Comparison of ENCODE assay signal across 1 cellular context in the genomic region with DNA sequence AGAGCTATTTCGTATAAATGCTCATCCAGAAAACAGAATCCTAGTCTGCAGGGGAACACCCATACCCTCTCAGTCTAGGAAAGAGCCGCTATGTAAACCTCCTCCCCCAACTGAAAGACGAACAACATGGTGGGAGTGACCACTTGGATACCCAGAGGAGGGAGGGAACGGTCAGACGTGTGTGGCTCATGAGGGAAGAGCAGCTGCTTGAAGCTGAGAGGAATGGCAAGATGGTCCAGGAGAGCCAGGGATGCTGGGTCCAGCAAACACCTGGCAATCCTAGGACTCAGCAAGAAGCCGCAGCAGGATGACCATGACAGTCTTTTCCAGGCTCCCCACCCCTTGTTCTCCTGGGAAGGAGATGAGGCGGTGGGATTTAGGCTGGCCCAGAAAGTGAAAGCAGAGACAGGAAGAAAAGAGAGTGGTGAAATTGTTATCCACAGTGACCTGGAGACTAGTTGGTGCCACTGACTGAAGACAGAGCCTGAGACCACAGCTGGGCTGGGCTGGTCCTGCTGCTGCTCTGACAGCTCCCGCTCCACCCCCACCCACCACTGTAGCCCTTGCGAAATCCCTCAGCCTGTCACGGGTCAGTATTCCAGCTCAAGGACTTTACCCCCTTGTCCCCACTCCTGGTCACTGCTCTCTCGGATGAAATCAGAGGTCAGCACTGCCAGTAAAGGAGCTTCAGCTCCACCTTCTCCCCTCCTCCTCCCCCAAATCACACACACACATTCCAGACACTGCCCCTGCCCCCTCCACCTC.
TF ChIP-seq lines count a peak whose summit lies in the region.

No MANE protein-coding gene starts in this region.

TF ChIP-seq in HepG2, 621 proteins besides CTCF, POLR2A, EP300 and RAD21 (continued from another document and continues in another):
- TF ChIP-seq, protein P1, sequence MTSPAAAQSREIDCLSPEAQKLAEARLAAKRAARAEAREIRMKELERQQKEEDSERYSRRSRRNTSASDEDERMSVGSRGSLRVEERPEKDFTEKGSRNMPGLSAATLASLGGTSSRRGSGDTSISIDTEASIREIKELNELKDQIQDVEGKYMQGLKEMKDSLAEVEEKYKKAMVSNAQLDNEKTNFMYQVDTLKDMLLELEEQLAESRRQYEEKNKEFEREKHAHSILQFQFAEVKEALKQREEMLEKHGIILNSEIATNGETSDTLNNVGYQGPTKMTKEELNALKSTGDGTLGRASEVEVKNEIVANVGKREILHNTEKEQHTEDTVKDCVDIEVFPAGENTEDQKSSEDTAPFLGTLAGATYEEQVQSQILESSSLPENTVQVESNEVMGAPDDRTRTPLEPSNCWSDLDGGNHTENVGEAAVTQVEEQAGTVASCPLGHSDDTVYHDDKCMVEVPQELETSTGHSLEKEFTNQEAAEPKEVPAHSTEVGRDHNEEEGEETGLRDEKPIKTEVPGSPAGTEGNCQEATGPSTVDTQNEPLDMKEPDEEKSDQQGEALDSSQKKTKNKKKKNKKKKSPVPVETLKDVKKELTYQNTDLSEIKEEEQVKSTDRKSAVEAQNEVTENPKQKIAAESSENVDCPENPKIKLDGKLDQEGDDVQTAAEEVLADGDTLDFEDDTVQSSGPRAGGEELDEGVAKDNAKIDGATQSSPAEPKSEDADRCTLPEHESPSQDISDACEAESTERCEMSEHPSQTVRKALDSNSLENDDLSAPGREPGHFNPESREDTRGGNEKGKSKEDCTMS (CRISPR knock-in tag; conservative IDR thresholded peaks at IDR 0.05), result no peak
- TF ChIP-seq, protein P2, sequence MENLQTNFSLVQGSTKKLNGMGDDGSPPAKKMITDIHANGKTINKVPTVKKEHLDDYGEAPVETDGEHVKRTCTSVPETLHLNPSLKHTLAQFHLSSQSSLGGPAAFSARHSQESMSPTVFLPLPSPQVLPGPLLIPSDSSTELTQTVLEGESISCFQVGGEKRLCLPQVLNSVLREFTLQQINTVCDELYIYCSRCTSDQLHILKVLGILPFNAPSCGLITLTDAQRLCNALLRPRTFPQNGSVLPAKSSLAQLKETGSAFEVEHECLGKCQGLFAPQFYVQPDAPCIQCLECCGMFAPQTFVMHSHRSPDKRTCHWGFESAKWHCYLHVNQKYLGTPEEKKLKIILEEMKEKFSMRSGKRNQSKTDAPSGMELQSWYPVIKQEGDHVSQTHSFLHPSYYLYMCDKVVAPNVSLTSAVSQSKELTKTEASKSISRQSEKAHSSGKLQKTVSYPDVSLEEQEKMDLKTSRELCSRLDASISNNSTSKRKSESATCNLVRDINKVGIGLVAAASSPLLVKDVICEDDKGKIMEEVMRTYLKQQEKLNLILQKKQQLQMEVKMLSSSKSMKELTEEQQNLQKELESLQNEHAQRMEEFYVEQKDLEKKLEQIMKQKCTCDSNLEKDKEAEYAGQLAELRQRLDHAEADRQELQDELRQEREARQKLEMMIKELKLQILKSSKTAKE (CRISPR knock-in tag; IDR thresholded peaks at IDR 0.05; ENCODE audit: borderline replicate concordance), result peak; percentile 75; the same call in 1 of the 2 replicates
- TF ChIP-seq NR1H2 (CRISPR knock-in tag; IDR thresholded peaks at IDR 0.05; ENCODE audit: borderline replicate concordance, low read depth) (no peak), PLRG1 (conservative IDR thresholded peaks at IDR 0.05) (no peak), AGO2 (optimal IDR thresholded peaks at IDR 0.05; ENCODE audit: low read depth, low read length) (no peak), ZNF224 (CRISPR knock-in tag; IDR thresholded peaks at IDR 0.05) (no peak), ZNF572 (CRISPR knock-in tag; IDR thresholded peaks at IDR 0.05) (no peak), ZFP37 (CRISPR knock-in tag; IDR thresholded peaks at IDR 0.05; ENCODE audit: borderline replicate concordance) (no peak), HDAC1 (CRISPR knock-in tag; IDR thresholded peaks at IDR 0.05) (peak; percentile 97), KDM1A (CRISPR knock-in tag; IDR thresholded peaks at IDR 0.05) (peak; percentile 89), KLF12 (CRISPR knock-in tag; IDR thresholded peaks at IDR 0.05; ENCODE audit: borderline replicate concordance) (no peak), ZNF12 (CRISPR knock-in tag; IDR thresholded peaks at IDR 0.05) (peak; percentile 27), ZNF441 (CRISPR knock-in tag; IDR thresholded peaks at IDR 0.05; ENCODE audit: borderline replicate concordance) (peak; percentile 77; the same call in 1 of the 2 replicates), ZNF484 (CRISPR knock-in tag; IDR thresholded peaks at IDR 0.05; ENCODE audit: borderline replicate concordance, low read depth) (no peak), ZFP41 (CRISPR knock-in tag; IDR thresholded peaks at IDR 0.05; ENCODE audit: borderline replicate concordance) (no peak), ZBTB42 (CRISPR knock-in tag; IDR thresholded peaks at IDR 0.05) (no peak), SRSF4 (IDR thresholded peaks at IDR 0.05; ENCODE audit: low read depth, low read length, poor library complexity, severe bottlenecking) (no peak), NFRKB (IDR thresholded peaks at IDR 0.05) (no peak), MAFF (IDR thresholded peaks at IDR 0.05; ENCODE audit: low read depth, low read length) (no peak), KDM3A (CRISPR knock-in tag; IDR thresholded peaks at IDR 0.05; ENCODE audit: low read depth) (peak; percentile 35; the same call in 1 of the 2 replicates)
- TF ChIP-seq, protein P3, sequence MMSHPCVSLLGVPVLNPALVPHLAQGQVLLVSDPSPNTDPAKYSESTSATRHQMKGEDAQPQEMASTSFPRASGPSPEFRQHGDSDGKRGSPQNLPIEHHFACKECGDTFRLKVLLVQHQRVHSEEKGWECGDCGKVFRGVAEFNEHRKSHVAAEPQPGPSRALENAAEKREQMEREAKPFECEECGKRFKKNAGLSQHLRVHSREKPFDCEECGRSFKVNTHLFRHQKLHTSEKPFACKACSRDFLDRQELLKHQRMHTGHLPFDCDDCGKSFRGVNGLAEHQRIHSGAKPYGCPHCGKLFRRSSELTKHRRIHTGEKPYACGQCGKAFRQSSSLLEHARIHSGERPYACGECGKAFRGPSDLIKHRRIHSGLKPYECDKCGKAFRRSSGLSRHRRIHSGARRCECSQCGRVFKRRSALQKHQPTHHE (CRISPR knock-in tag; IDR thresholded peaks at IDR 0.05; ENCODE audit: borderline replicate concordance), result no peak; the same call in 1 of the 2 replicates
- TF ChIP-seq, protein P4, sequence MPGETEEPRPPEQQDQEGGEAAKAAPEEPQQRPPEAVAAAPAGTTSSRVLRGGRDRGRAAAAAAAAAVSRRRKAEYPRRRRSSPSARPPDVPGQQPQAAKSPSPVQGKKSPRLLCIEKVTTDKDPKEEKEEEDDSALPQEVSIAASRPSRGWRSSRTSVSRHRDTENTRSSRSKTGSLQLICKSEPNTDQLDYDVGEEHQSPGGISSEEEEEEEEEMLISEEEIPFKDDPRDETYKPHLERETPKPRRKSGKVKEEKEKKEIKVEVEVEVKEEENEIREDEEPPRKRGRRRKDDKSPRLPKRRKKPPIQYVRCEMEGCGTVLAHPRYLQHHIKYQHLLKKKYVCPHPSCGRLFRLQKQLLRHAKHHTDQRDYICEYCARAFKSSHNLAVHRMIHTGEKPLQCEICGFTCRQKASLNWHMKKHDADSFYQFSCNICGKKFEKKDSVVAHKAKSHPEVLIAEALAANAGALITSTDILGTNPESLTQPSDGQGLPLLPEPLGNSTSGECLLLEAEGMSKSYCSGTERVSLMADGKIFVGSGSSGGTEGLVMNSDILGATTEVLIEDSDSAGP (CRISPR knock-in tag; IDR thresholded peaks at IDR 0.05; ENCODE audit: borderline replicate concordance), result peak; percentile 72
- TF ChIP-seq, protein P5, sequence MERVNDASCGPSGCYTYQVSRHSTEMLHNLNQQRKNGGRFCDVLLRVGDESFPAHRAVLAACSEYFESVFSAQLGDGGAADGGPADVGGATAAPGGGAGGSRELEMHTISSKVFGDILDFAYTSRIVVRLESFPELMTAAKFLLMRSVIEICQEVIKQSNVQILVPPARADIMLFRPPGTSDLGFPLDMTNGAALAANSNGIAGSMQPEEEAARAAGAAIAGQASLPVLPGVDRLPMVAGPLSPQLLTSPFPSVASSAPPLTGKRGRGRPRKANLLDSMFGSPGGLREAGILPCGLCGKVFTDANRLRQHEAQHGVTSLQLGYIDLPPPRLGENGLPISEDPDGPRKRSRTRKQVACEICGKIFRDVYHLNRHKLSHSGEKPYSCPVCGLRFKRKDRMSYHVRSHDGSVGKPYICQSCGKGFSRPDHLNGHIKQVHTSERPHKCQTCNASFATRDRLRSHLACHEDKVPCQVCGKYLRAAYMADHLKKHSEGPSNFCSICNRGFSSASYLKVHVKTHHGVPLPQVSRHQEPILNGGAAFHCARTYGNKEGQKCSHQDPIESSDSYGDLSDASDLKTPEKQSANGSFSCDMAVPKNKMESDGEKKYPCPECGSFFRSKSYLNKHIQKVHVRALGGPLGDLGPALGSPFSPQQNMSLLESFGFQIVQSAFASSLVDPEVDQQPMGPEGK (CRISPR knock-in tag; IDR thresholded peaks at IDR 0.05), result peak; percentile 88
- TF ChIP-seq, protein P6, sequence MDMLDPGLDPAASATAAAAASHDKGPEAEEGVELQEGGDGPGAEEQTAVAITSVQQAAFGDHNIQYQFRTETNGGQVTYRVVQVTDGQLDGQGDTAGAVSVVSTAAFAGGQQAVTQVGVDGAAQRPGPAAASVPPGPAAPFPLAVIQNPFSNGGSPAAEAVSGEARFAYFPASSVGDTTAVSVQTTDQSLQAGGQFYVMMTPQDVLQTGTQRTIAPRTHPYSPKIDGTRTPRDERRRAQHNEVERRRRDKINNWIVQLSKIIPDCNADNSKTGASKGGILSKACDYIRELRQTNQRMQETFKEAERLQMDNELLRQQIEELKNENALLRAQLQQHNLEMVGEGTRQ (IDR thresholded peaks at IDR 0.05; ENCODE audit: low read depth, low read length), result no peak
- TF ChIP-seq, protein P6 (CRISPR knock-in tag; IDR thresholded peaks at IDR 0.05; ENCODE audit: borderline replicate concordance), result no peak; the same call in 1 of the 2 replicates
- TF ChIP-seq, protein P7, sequence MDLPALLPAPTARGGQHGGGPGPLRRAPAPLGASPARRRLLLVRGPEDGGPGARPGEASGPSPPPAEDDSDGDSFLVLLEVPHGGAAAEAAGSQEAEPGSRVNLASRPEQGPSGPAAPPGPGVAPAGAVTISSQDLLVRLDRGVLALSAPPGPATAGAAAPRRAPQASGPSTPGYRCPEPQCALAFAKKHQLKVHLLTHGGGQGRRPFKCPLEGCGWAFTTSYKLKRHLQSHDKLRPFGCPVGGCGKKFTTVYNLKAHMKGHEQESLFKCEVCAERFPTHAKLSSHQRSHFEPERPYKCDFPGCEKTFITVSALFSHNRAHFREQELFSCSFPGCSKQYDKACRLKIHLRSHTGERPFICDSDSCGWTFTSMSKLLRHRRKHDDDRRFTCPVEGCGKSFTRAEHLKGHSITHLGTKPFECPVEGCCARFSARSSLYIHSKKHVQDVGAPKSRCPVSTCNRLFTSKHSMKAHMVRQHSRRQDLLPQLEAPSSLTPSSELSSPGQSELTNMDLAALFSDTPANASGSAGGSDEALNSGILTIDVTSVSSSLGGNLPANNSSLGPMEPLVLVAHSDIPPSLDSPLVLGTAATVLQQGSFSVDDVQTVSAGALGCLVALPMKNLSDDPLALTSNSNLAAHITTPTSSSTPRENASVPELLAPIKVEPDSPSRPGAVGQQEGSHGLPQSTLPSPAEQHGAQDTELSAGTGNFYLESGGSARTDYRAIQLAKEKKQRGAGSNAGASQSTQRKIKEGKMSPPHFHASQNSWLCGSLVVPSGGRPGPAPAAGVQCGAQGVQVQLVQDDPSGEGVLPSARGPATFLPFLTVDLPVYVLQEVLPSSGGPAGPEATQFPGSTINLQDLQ (CRISPR knock-in tag; IDR thresholded peaks at IDR 0.05), result no peak
- TF ChIP-seq, protein P8, sequence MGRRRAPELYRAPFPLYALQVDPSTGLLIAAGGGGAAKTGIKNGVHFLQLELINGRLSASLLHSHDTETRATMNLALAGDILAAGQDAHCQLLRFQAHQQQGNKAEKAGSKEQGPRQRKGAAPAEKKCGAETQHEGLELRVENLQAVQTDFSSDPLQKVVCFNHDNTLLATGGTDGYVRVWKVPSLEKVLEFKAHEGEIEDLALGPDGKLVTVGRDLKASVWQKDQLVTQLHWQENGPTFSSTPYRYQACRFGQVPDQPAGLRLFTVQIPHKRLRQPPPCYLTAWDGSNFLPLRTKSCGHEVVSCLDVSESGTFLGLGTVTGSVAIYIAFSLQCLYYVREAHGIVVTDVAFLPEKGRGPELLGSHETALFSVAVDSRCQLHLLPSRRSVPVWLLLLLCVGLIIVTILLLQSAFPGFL (CRISPR knock-in tag; IDR thresholded peaks at IDR 0.05), result no peak
- TF ChIP-seq, protein P9, sequence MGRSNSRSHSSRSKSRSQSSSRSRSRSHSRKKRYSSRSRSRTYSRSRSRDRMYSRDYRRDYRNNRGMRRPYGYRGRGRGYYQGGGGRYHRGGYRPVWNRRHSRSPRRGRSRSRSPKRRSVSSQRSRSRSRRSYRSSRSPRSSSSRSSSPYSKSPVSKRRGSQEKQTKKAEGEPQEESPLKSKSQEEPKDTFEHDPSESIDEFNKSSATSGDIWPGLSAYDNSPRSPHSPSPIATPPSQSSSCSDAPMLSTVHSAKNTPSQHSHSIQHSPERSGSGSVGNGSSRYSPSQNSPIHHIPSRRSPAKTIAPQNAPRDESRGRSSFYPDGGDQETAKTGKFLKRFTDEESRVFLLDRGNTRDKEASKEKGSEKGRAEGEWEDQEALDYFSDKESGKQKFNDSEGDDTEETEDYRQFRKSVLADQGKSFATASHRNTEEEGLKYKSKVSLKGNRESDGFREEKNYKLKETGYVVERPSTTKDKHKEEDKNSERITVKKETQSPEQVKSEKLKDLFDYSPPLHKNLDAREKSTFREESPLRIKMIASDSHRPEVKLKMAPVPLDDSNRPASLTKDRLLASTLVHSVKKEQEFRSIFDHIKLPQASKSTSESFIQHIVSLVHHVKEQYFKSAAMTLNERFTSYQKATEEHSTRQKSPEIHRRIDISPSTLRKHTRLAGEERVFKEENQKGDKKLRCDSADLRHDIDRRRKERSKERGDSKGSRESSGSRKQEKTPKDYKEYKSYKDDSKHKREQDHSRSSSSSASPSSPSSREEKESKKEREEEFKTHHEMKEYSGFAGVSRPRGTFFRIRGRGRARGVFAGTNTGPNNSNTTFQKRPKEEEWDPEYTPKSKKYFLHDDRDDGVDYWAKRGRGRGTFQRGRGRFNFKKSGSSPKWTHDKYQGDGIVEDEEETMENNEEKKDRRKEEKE (IDR thresholded peaks at IDR 0.05), result no peak
